18 cellular contexts compared by ENCODE assay signal in genomic region chr11:116373107-116373506, GRCh38.
DNase-seq lines count a peak whose midpoint lies in the region; TF ChIP-seq lines count a peak whose summit lies in the region.
"Had no signal": no experiment of that assay in that cellular context is flagged by ENCODE, and none has a peak within 500 bp of the region (broad histone marks: within the 10 kb centered on the region; RNA-seq: fewer than 3 reads in every experiment).

No MANE protein-coding gene starts in this region.

- no peaks in the 10 kb centered on the region for H3K36me3 ChIP-seq in MM.1S (replicated peaks; ENCODE audit: insufficient read depth, low read length)

- no peaks in the 10 kb centered on the region for H3F3A ChIP-seq in MM.1S (ENCODE audit: insufficient read depth, low read length)

- H3K4me2 ChIP-seq in MM.1S (ENCODE audit: low read depth, low read length), result no peak overlapping the region
- H3K4me2 ChIP-seq: KMS-11, PC-9 had no signal

- H3K4me1 ChIP-seq in MM.1S (ENCODE audit: low read length), result no peaks in the 10 kb centered on the region

- H3K4me3 ChIP-seq in coronary artery (no peak overlapping the region), MM.1S (ENCODE audit: low read length) (no peak overlapping the region)
- H3K4me3 ChIP-seq: PC-9, skin epidermis had no signal

- no peak for TF ChIP-seq CTCF in coronary artery (IDR thresholded peaks at IDR 0.05)
- TF ChIP-seq CTCF in MM.1S (IDR thresholded peaks at IDR 0.05; ENCODE audit: low read length), result no peak

- no peaks in the 10 kb centered on the region for H3K9me3 ChIP-seq in MM.1S (replicated peaks; ENCODE audit: insufficient read depth, low read length)

- H3K27me3 ChIP-seq in MM.1S (replicated peaks; ENCODE audit: insufficient read depth, low read length), result no peaks in the 10 kb centered on the region

- H2AFZ ChIP-seq in MM.1S (ENCODE audit: low read length), result no peak overlapping the region
- H2AFZ ChIP-seq: PC-9 had no signal

- H3K79me2 ChIP-seq in MM.1S (ENCODE audit: low read length), result no peaks in the 10 kb centered on the region

- peak; percentile 6 for DNase-seq in NCI-H2196 (lab: John Stamatoyannopoulos, UW; ENCODE audit: unreplicated experiment)
- DNase-seq in NCI-H2196 treated with DMSO at 0.1 percent for 48 hours (lab: John Stamatoyannopoulos, UW; ENCODE audit: unreplicated experiment), result no peak
- peak; percentile 86 for DNase-seq in NCI-H2227 treated with DMSO at 0.1 percent for 48 hours (lab: John Stamatoyannopoulos, UW)
- DNase-seq in caudate nucleus (lab: John Stamatoyannopoulos, UW), result peak in 45 of 61 donors; percentile 6 to 90 (median 34)
- DNase-seq in retina, result peak; percentile 83
- DNase-seq in coronary artery (ENCODE audit: low spot score), result no peak
- no peak for DNase-seq in MM.1S
- no peak for DNase-seq in middle frontal gyrus (ENCODE audit: extremely low spot score, low spot score)
- DNase-seq: activated B cell treated with CpG ODN at 0.5 μM for 24 hours; activated naive CD4-positive, alpha-beta T cell treated with anti-CD3 and anti-CD28 coated beads, Interleukin-2, amount 50 U/mL, for 16 hours; DMS79 treated with DMSO at 0.1 percent for 48 hours; H7; PC-9; Right ventricle myocardium superior; SW 1271; T1000 had no signal

- no peaks in the 10 kb centered on the region for H4K20me1 ChIP-seq in MM.1S (ENCODE audit: insufficient read depth, low read length)

- no peak overlapping the region for H3K9ac ChIP-seq in MM.1S (ENCODE audit: low read length)
- H3K9ac ChIP-seq: KMS-11 had no signal

- peak overlapping the region; percentile 84 for H3K27ac ChIP-seq in caudate nucleus (ENCODE audit: low read depth, low read length)
- no peak overlapping the region for H3K27ac ChIP-seq in coronary artery
- H3K27ac ChIP-seq in MM.1S (ENCODE audit: low read length), result no peak overlapping the region
- H3K27ac ChIP-seq: KMS-11, PC-9, skin epidermis had no signal

- no peaks in the 10 kb centered on the region for H3K9me2 ChIP-seq in MM.1S (replicated peaks; ENCODE audit: insufficient read depth, low read length)

Comparison
In these comparisons a context has a peak if more than half of its experiments do, and no peak if none do; other contexts are left out.
1. DNase-seq: peak in NCI-H2196 (single experiment), NCI-H2227 treated with DMSO at 0.1 percent for 48 hours (single experiment), caudate nucleus (45 of 61) and retina (single experiment); none in NCI-H2196 treated with DMSO at 0.1 percent for 48 hours (single experiment), coronary artery (single experiment), MM.1S (single experiment) and middle frontal gyrus (single experiment).